In genomic region chr1:235648407-235648907, GRCh38 we compare ENCODE assay signal across 9 cellular contexts. TPM values are rescaled to one million over a fixed set of nuclear protein-coding genes. Genes with fewer than 3 reads are reported as not detected.
A peak's percentile ranks its signal among the peaks of the same experiment; 100 is the strongest.
DNase-seq lines count a peak whose midpoint lies in the region; TF ChIP-seq lines count a peak whose summit lies in the region.
"Had no signal": no experiment of that assay in that cellular context is flagged by ENCODE, and none has a peak within 500 bp of the region (broad histone marks: within the 10 kb centered on the region; RNA-seq: fewer than 3 reads in every experiment).

No MANE protein-coding gene starts in this region.

- in situ Hi-C loops in astrocyte of the cerebellum (cut with HindIII; ENCODE audit: low sequenced_read_pairs) = no loop called here

- H4K5ac ChIP-seq in mesendoderm (ENCODE audit: low read length) = no peak overlapping the region

- no CpG with 5 or more reads among the region's 31 CpGs for WGBS in mesendoderm (ENCODE audit: extremely low coverage, insufficient coverage, low lambda C conversion rate)

- no peak overlapping the region for H4K8ac ChIP-seq in mesendoderm (ENCODE audit: low read depth, low read length)

- DNase-seq in DMS153 treated with DMSO at 0.1 percent for 48 hours (lab: John Stamatoyannopoulos, UW; ENCODE audit: unreplicated experiment) (peak; percentile 48), NCI-H146 (lab: John Stamatoyannopoulos, UW) (peak; percentile 73), astrocyte of the cerebellum (ENCODE audit: low read depth) (no peak), mesendoderm (peak; percentile 53), A172 (ENCODE audit: low spot score) (no peak), hippocampal formation (lab: John Stamatoyannopoulos, UW) (no peak), ureter (ENCODE audit: low spot score) (no peak)
- DNase-seq in central memory CD4-positive, alpha-beta T cell = no peak

- no peak overlapping the region for H3K18ac ChIP-seq in mesendoderm (ENCODE audit: low read length)

- no peak for TF ChIP-seq CTCF in astrocyte of the cerebellum (IDR thresholded peaks at IDR 0.05; ENCODE audit: low read depth, low read length, missing control alignments)

- H2AK5ac ChIP-seq in mesendoderm (ENCODE audit: low read length) = no peak overlapping the region

- peak overlapping the region; percentile 43 for H3K9ac ChIP-seq in mesendoderm (ENCODE audit: low read length)

- H3K4me1 ChIP-seq in mesendoderm (ENCODE audit: control insufficient read depth, low read depth, low read length) = peaks cover 7% of the 10 kb centered on the region

- H3K23ac ChIP-seq in mesendoderm (ENCODE audit: low read length) = no peak overlapping the region

- no peak overlapping the region for H3K27ac ChIP-seq in mesendoderm (ENCODE audit: low read depth, low read length)

- H2BK5ac ChIP-seq in mesendoderm (ENCODE audit: low read length) = no peak overlapping the region

- no peak overlapping the region for H2BK120ac ChIP-seq in mesendoderm (ENCODE audit: low read depth, low read length)

- peak overlapping the region; percentile 39 for H3K4me2 ChIP-seq in mesendoderm (ENCODE audit: low read length)

- no peak overlapping the region for H2BK15ac ChIP-seq in mesendoderm (replicated peaks; ENCODE audit: low read depth)

- H3K79me2 ChIP-seq in mesendoderm (ENCODE audit: control insufficient read depth, insufficient read depth, low read length) = peaks cover 2% of the 10 kb centered on the region

- peaks cover 1% of the 10 kb centered on the region for H3K79me1 ChIP-seq in mesendoderm (ENCODE audit: low read length)

- H3K4me3 ChIP-seq in astrocyte of the cerebellum (ENCODE audit: low read depth, low read length) (peak overlapping the region; percentile 51), mesendoderm (ENCODE audit: low read length) (peak overlapping the region; percentile 23)

- no peak overlapping the region for H3K4ac ChIP-seq in mesendoderm (ENCODE audit: low read depth, low read length)

- no peaks in the 10 kb centered on the region for H3K27me3 ChIP-seq in mesendoderm (ENCODE audit: insufficient read depth, low read length, poor library complexity)

- H3K36me3 ChIP-seq in mesendoderm (ENCODE audit: control insufficient read depth, insufficient read depth, low read length) = no peaks in the 10 kb centered on the region

- H3K56ac ChIP-seq in mesendoderm (ENCODE audit: low read length) = peak overlapping the region; percentile 47

RNA-seq across cellular contexts. Expression of gene GNG4, which starts 1.1 kb away (rescaled TPM):
- polyA plus RNA-seq in mesendoderm (2013, experiment 1 of 2) = 38.4 TPM
- polyA plus RNA-seq in mesendoderm (2013, experiment 2 of 2) = 39.6 TPM
- total RNA-seq in A172 (2014; rRNA removed; shearing (Covaris generic)) = 3.2 and 3.5 TPM in 2 replicates
- not detected for total RNA-seq in ureter
- total RNA-seq: subcutaneous adipose tissue had no signal

Comparison
In these comparisons a context has a peak if more than half of its experiments do, and no peak if none do; other contexts are left out.
1. DNase-seq: peak in DMS153 treated with DMSO at 0.1 percent for 48 hours (single experiment), NCI-H146 (single experiment) and mesendoderm (single experiment); none in astrocyte of the cerebellum (single experiment), A172 (single experiment), central memory CD4-positive, alpha-beta T cell (single experiment), hippocampal formation (0 of 2) and ureter (single experiment).